Comparison of ENCODE assay signal across 1 cellular context in the genomic region with DNA sequence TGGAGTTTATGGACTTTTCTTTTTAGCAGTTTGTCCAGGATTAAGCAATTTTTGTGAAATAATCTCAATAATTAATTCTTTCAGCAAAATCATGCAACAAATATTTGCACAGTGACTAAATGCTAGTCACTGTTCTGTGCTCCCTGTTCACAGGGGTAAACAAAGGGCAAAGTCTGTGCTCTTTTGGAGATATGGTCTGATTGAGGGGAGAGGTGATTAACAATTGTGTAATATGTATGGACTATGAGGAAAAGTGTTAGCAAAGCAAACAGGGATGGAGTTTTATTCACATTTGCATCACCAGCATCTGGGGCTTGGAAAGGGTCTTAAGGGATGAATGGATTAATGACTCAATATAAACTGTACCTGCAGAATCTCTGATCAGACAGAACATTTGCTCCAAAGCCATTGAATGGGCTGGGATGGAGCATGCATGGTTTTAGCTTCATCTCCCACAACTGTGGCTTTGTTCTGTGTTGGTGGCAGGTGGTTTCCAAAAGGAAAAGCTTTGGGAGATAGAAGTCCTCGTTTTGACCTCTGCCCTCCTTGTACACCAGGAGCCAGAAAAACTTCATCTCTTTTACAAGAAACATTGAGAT.
TF ChIP-seq lines count a peak whose summit lies in the region.

No MANE protein-coding gene starts in this region.

TF ChIP-seq in HepG2, 621 proteins besides CTCF, POLR2A, EP300 and RAD21 (continued from another document and continues in another):
- TF ChIP-seq, protein P1, sequence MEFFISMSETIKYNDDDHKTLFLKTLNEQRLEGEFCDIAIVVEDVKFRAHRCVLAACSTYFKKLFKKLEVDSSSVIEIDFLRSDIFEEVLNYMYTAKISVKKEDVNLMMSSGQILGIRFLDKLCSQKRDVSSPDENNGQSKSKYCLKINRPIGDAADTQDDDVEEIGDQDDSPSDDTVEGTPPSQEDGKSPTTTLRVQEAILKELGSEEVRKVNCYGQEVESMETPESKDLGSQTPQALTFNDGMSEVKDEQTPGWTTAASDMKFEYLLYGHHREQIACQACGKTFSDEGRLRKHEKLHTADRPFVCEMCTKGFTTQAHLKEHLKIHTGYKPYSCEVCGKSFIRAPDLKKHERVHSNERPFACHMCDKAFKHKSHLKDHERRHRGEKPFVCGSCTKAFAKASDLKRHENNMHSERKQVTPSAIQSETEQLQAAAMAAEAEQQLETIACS (CRISPR knock-in tag; IDR thresholded peaks at IDR 0.05) = no peak
- no peak for TF ChIP-seq SALL2 (CRISPR knock-in tag; IDR thresholded peaks at IDR 0.05)
- TF ChIP-seq, protein P2, sequence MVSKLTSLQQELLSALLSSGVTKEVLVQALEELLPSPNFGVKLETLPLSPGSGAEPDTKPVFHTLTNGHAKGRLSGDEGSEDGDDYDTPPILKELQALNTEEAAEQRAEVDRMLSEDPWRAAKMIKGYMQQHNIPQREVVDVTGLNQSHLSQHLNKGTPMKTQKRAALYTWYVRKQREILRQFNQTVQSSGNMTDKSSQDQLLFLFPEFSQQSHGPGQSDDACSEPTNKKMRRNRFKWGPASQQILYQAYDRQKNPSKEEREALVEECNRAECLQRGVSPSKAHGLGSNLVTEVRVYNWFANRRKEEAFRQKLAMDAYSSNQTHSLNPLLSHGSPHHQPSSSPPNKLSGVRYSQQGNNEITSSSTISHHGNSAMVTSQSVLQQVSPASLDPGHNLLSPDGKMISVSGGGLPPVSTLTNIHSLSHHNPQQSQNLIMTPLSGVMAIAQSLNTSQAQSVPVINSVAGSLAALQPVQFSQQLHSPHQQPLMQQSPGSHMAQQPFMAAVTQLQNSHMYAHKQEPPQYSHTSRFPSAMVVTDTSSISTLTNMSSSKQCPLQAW (CRISPR knock-in tag; IDR thresholded peaks at IDR 0.05) = peak; percentile 67; the same call in 1 of the 2 replicates
- no peak for TF ChIP-seq ZNF672 (CRISPR knock-in tag; IDR thresholded peaks at IDR 0.05)
- no peak for TF ChIP-seq ZNF17 (CRISPR knock-in tag; IDR thresholded peaks at IDR 0.05)
- TF ChIP-seq ZNF775 (CRISPR knock-in tag; IDR thresholded peaks at IDR 0.05; ENCODE audit: borderline replicate concordance) = 0 out of 2 replicates have a peak, but pooled peaks have one; percentile 42
- TF ChIP-seq MIXL1 (CRISPR knock-in tag; IDR thresholded peaks at IDR 0.05) = peak; percentile 99
- TF ChIP-seq, protein P3, sequence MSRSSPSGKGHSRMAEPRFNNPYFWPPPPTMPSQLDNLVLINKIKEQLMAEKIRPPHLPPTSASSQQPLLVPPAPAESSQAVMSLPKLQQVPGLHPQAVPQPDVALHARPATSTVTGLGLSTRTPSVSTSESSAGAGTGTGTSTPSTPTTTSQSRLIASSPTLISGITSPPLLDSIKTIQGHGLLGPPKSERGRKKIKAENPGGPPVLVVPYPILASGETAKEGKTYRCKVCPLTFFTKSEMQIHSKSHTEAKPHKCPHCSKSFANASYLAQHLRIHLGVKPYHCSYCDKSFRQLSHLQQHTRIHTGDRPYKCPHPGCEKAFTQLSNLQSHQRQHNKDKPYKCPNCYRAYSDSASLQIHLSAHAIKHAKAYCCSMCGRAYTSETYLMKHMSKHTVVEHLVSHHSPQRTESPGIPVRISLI (CRISPR knock-in tag; IDR thresholded peaks at IDR 0.05; ENCODE audit: borderline replicate concordance) = no peak
- peak; percentile 98 for TF ChIP-seq FOXJ3 (CRISPR knock-in tag; IDR thresholded peaks at IDR 0.05; ENCODE audit: borderline replicate concordance)
- peak; percentile 87 for TF ChIP-seq MIER3 (CRISPR knock-in tag; IDR thresholded peaks at IDR 0.05; ENCODE audit: borderline replicate concordance)
- TF ChIP-seq, protein P4, sequence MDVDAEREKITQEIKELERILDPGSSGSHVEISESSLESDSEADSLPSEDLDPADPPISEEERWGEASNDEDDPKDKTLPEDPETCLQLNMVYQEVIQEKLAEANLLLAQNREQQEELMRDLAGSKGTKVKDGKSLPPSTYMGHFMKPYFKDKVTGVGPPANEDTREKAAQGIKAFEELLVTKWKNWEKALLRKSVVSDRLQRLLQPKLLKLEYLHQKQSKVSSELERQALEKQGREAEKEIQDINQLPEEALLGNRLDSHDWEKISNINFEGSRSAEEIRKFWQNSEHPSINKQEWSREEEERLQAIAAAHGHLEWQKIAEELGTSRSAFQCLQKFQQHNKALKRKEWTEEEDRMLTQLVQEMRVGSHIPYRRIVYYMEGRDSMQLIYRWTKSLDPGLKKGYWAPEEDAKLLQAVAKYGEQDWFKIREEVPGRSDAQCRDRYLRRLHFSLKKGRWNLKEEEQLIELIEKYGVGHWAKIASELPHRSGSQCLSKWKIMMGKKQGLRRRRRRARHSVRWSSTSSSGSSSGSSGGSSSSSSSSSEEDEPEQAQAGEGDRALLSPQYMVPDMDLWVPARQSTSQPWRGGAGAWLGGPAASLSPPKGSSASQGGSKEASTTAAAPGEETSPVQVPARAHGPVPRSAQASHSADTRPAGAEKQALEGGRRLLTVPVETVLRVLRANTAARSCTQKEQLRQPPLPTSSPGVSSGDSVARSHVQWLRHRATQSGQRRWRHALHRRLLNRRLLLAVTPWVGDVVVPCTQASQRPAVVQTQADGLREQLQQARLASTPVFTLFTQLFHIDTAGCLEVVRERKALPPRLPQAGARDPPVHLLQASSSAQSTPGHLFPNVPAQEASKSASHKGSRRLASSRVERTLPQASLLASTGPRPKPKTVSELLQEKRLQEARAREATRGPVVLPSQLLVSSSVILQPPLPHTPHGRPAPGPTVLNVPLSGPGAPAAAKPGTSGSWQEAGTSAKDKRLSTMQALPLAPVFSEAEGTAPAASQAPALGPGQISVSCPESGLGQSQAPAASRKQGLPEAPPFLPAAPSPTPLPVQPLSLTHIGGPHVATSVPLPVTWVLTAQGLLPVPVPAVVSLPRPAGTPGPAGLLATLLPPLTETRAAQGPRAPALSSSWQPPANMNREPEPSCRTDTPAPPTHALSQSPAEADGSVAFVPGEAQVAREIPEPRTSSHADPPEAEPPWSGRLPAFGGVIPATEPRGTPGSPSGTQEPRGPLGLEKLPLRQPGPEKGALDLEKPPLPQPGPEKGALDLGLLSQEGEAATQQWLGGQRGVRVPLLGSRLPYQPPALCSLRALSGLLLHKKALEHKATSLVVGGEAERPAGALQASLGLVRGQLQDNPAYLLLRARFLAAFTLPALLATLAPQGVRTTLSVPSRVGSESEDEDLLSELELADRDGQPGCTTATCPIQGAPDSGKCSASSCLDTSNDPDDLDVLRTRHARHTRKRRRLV (CRISPR knock-in tag; IDR thresholded peaks at IDR 0.05) = 0 out of 2 replicates have a peak, but pooled peaks have one; percentile 21
- TF ChIP-seq ZNF468 (CRISPR knock-in tag; IDR thresholded peaks at IDR 0.05) = no peak
- TF ChIP-seq NFE2L2 (IDR thresholded peaks at IDR 0.05; ENCODE audit: low read length) = 0 out of 2 replicates have a peak, but pooled peaks have one; percentile 22
- TF ChIP-seq MED8 (CRISPR knock-in tag; IDR thresholded peaks at IDR 0.05; ENCODE audit: insufficient replicate concordance) = peak; percentile 49
- TF ChIP-seq ZFY (CRISPR knock-in tag; IDR thresholded peaks at IDR 0.05) = no peak
- TF ChIP-seq, protein P5, sequence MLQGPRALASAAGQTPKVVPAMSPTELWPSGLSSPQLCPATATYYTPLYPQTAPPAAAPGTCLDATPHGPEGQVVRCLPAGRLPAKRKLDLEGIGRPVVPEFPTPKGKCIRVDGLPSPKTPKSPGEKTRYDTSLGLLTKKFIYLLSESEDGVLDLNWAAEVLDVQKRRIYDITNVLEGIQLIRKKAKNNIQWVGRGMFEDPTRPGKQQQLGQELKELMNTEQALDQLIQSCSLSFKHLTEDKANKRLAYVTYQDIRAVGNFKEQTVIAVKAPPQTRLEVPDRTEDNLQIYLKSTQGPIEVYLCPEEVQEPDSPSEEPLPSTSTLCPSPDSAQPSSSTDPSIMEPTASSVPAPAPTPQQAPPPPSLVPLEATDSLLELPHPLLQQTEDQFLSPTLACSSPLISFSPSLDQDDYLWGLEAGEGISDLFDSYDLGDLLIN (CRISPR knock-in tag; IDR thresholded peaks at IDR 0.05; ENCODE audit: borderline replicate concordance) = no peak
- TF ChIP-seq CHD2 (IDR thresholded peaks at IDR 0.05; ENCODE audit: low read depth, low read length) = no peak
- TF ChIP-seq TP53 (CRISPR knock-in tag; conservative IDR thresholded peaks at IDR 0.05) = no peak
- TF ChIP-seq, protein P6, sequence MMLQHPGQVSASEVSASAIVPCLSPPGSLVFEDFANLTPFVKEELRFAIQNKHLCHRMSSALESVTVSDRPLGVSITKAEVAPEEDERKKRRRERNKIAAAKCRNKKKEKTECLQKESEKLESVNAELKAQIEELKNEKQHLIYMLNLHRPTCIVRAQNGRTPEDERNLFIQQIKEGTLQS (CRISPR knock-in tag; IDR thresholded peaks at IDR 0.05) = peak; percentile 70; the same call in 1 of the 2 replicates
- no peak for TF ChIP-seq ZNF180 (CRISPR knock-in tag; IDR thresholded peaks at IDR 0.05; ENCODE audit: borderline replicate concordance, low read depth)
- TF ChIP-seq NBN (conservative IDR thresholded peaks at IDR 0.05) = no peak
- no peak for TF ChIP-seq NFKB2 (CRISPR knock-in tag; IDR thresholded peaks at IDR 0.05; ENCODE audit: borderline replicate concordance)
- peak; percentile 95 for TF ChIP-seq GATAD2A (CRISPR knock-in tag; IDR thresholded peaks at IDR 0.05)
- TF ChIP-seq ZNF629 (CRISPR knock-in tag; conservative IDR thresholded peaks at IDR 0.05) = peak; percentile 46
- no peak for TF ChIP-seq ZNF773 (CRISPR knock-in tag; IDR thresholded peaks at IDR 0.05; ENCODE audit: borderline replicate concordance)
- TF ChIP-seq TARDBP (CRISPR knock-in tag; IDR thresholded peaks at IDR 0.05) = peak; percentile 86
- TF ChIP-seq, protein P7, sequence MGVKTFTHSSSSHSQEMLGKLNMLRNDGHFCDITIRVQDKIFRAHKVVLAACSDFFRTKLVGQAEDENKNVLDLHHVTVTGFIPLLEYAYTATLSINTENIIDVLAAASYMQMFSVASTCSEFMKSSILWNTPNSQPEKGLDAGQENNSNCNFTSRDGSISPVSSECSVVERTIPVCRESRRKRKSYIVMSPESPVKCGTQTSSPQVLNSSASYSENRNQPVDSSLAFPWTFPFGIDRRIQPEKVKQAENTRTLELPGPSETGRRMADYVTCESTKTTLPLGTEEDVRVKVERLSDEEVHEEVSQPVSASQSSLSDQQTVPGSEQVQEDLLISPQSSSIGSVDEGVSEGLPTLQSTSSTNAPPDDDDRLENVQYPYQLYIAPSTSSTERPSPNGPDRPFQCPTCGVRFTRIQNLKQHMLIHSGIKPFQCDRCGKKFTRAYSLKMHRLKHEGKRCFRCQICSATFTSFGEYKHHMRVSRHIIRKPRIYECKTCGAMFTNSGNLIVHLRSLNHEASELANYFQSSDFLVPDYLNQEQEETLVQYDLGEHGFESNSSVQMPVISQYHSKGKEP (CRISPR knock-in tag; IDR thresholded peaks at IDR 0.05) = no peak
- peak; percentile 37; the same call in 1 of the 2 replicates for TF ChIP-seq MXD4 (CRISPR knock-in tag; IDR thresholded peaks at IDR 0.05)
- peak; percentile 92 for TF ChIP-seq CREM (IDR thresholded peaks at IDR 0.05)
- no peak for TF ChIP-seq CREM (CRISPR knock-in tag; IDR thresholded peaks at IDR 0.05)
- no peak for TF ChIP-seq ZFYVE20 (CRISPR knock-in tag; IDR thresholded peaks at IDR 0.05; ENCODE audit: borderline replicate concordance, low read depth)
- peak; percentile 29; the same call in 1 of the 2 replicates for TF ChIP-seq NFE2 (CRISPR knock-in tag; IDR thresholded peaks at IDR 0.05)
- TF ChIP-seq PPARG (CRISPR knock-in tag; conservative IDR thresholded peaks at IDR 0.05) = peak; percentile 99
- no peak for TF ChIP-seq GTF2F1 (IDR thresholded peaks at IDR 0.05; ENCODE audit: low read length)
- TF ChIP-seq, protein P8, sequence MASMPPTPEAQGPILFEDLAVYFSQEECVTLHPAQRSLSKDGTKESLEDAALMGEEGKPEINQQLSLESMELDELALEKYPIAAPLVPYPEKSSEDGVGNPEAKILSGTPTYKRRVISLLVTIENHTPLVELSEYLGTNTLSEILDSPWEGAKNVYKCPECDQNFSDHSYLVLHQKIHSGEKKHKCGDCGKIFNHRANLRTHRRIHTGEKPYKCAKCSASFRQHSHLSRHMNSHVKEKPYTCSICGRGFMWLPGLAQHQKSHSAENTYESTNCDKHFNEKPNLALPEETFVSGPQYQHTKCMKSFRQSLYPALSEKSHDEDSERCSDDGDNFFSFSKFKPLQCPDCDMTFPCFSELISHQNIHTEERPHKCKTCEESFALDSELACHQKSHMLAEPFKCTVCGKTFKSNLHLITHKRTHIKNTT (CRISPR knock-in tag; IDR thresholded peaks at IDR 0.05) = no peak
- TF ChIP-seq, protein P9, sequence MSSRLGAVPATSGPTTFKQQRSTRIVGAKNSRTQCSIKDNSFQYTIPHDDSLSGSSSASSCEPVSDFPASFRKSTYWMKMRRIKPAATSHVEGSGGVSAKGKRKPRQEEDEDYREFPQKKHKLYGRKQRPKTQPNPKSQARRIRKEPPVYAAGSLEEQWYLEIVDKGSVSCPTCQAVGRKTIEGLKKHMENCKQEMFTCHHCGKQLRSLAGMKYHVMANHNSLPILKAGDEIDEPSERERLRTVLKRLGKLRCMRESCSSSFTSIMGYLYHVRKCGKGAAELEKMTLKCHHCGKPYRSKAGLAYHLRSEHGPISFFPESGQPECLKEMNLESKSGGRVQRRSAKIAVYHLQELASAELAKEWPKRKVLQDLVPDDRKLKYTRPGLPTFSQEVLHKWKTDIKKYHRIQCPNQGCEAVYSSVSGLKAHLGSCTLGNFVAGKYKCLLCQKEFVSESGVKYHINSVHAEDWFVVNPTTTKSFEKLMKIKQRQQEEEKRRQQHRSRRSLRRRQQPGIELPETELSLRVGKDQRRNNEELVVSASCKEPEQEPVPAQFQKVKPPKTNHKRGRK (CRISPR knock-in tag; IDR thresholded peaks at IDR 0.05) = no peak
- TF ChIP-seq FOXK2 (IDR thresholded peaks at IDR 0.05) = peak; percentile 87
- TF ChIP-seq, protein P10, sequence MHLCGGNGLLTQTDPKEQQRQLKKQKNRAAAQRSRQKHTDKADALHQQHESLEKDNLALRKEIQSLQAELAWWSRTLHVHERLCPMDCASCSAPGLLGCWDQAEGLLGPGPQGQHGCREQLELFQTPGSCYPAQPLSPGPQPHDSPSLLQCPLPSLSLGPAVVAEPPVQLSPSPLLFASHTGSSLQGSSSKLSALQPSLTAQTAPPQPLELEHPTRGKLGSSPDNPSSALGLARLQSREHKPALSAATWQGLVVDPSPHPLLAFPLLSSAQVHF (CRISPR knock-in tag; IDR thresholded peaks at IDR 0.05) = no peak
- no peak for TF ChIP-seq SRSF1 (optimal IDR thresholded peaks at IDR 0.05; ENCODE audit: low read depth, low read length)
- TF ChIP-seq SMARCE1 (IDR thresholded peaks at IDR 0.05; ENCODE audit: borderline replicate concordance) = peak; percentile 77; the same call in 1 of the 2 replicates
